ENCODE assay signal across 7 cellular contexts in the genomic region with DNA sequence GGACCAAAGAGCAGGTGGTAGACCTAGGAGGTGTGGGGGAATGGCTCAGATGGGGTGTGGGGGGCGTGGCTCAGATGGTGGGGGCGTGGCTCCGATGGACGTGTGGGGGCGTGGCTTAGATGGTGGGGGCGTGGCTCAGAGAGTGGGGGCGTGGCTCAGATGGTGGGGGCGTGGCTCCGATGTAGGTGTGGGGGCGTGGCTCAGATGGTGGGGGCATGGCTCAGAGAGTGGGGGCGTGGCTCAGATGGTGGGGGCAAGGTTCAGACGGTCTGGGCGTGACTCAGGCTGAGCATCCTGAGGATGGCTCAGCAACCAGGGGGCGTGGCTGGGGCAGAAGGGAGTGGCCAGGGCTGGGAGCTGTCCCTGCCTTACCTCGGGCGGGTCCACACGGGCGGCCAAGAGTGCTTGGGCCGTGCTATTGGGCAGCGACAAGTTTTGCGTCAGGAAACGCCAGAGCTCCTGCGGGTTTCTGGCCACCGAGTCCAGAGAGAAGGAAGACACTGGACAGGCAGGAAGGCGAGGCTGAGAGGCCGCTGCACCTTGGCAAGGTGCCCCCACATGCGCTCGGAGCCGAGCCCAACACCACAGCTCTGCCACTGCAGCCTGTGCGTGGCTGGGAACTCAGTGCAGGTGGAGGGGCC. TPM values are rescaled to one million over a fixed set of nuclear protein-coding genes. Genes with fewer than 3 reads are reported as not detected.
DNase-seq lines count a peak whose midpoint lies in the region; ATAC-seq and TF ChIP-seq lines count a peak whose summit lies in the region.
"Had no signal": no experiment of that assay in that cellular context is flagged by ENCODE, and none has a peak within 500 bp of the region (broad histone marks: within the 10 kb centered on the region; RNA-seq: fewer than 3 reads in every experiment).

No MANE protein-coding gene starts in this region.

- no peaks in the 10 kb centered on the region for H3K9me2 ChIP-seq in GM23338 (ENCODE audit: insufficient read depth)

- no peak overlapping the region for H3K4me3 ChIP-seq in GM23338

- 0 out of 2 replicates have a peak, but pooled peaks cover 3% of the 10 kb centered on the region for H3F3A ChIP-seq in GM23338 (replicated peaks; ENCODE audit: low read depth)

- no peaks in the 10 kb centered on the region for H4K20me1 ChIP-seq in GM23338 (replicated peaks; ENCODE audit: insufficient read depth)

- no peaks in the 10 kb centered on the region for H3K36me3 Mint-ChIP-seq in GM23338 (ENCODE audit: low read depth)

- no peaks in the 10 kb centered on the region for H3K9me3 Mint-ChIP-seq in GM23338

- DNase-seq in GM23338 (ENCODE audit: low spot score) (peak; percentile 98), SKM-1 (lab: John Stamatoyannopoulos, UW; ENCODE audit: unreplicated experiment) (peak; percentile 86), caudate nucleus (lab: John Stamatoyannopoulos, UW) (peak in 58 of 61 donors; percentile 18 to 95 (median 80)), putamen (ENCODE audit: low spot score) (peak; percentile 94)

- peaks cover 4% of the 10 kb centered on the region; the same call in 1 of the 2 replicates for H3K4me1 ChIP-seq in GM23338 (ENCODE audit: insufficient read depth)

- no peak overlapping the region for H3K4me2 ChIP-seq in GM23338

- ATAC-seq in GM23338 (peak; percentile 90), GM21576 (IDR thresholded peaks at IDR 0.05; ENCODE audit: unreplicated experiment) (no peak), GM18870 (IDR thresholded peaks at IDR 0.05; ENCODE audit: unreplicated experiment) (no peak)

- 0 out of 4 replicates have a peak, but pooled peaks of 1 of the 2 experiments have one; percentile 13 for TF ChIP-seq CTCF in GM23338 (conservative IDR thresholded peaks at IDR 0.05; ENCODE audit: low read depth in 2 of 2)

- no peaks in the 10 kb centered on the region for H3K36me3 ChIP-seq in GM23338 (ENCODE audit: insufficient read depth)

- no peaks in the 10 kb centered on the region for H3K79me2 ChIP-seq in GM23338 (replicated peaks; ENCODE audit: insufficient read depth)

- no peak overlapping the region; the same call in 2 of the 3 replicates for H3K4me3 Mint-ChIP-seq in GM23338

- H2AFZ ChIP-seq in GM23338, result no peak overlapping the region

- H3K27ac Mint-ChIP-seq in GM23338, result no peak overlapping the region

- H3K27me3 ChIP-seq in GM23338 (ENCODE audit: insufficient read depth), result peaks cover 6% of the 10 kb centered on the region

- peaks cover 15% of the 10 kb centered on the region for H3K27me3 Mint-ChIP-seq in GM23338 (ENCODE audit: insufficient read depth, low read depth, poor library complexity)

- H3K27ac ChIP-seq in GM23338 (ENCODE audit: low read depth) (no peak overlapping the region), caudate nucleus (ENCODE audit: low read depth, low read length) (peak overlapping the region; percentile 99)
- H3K27ac ChIP-seq: VCaP had no signal

- H3K4me1 Mint-ChIP-seq in GM23338, result no peaks in the 10 kb centered on the region; the same call in 2 of the 3 replicates

TF ChIP-seq in GM23338, 12 proteins besides CTCF, POLR2A, EP300 and RAD21 (continues in another document):
- TF ChIP-seq, protein P1, sequence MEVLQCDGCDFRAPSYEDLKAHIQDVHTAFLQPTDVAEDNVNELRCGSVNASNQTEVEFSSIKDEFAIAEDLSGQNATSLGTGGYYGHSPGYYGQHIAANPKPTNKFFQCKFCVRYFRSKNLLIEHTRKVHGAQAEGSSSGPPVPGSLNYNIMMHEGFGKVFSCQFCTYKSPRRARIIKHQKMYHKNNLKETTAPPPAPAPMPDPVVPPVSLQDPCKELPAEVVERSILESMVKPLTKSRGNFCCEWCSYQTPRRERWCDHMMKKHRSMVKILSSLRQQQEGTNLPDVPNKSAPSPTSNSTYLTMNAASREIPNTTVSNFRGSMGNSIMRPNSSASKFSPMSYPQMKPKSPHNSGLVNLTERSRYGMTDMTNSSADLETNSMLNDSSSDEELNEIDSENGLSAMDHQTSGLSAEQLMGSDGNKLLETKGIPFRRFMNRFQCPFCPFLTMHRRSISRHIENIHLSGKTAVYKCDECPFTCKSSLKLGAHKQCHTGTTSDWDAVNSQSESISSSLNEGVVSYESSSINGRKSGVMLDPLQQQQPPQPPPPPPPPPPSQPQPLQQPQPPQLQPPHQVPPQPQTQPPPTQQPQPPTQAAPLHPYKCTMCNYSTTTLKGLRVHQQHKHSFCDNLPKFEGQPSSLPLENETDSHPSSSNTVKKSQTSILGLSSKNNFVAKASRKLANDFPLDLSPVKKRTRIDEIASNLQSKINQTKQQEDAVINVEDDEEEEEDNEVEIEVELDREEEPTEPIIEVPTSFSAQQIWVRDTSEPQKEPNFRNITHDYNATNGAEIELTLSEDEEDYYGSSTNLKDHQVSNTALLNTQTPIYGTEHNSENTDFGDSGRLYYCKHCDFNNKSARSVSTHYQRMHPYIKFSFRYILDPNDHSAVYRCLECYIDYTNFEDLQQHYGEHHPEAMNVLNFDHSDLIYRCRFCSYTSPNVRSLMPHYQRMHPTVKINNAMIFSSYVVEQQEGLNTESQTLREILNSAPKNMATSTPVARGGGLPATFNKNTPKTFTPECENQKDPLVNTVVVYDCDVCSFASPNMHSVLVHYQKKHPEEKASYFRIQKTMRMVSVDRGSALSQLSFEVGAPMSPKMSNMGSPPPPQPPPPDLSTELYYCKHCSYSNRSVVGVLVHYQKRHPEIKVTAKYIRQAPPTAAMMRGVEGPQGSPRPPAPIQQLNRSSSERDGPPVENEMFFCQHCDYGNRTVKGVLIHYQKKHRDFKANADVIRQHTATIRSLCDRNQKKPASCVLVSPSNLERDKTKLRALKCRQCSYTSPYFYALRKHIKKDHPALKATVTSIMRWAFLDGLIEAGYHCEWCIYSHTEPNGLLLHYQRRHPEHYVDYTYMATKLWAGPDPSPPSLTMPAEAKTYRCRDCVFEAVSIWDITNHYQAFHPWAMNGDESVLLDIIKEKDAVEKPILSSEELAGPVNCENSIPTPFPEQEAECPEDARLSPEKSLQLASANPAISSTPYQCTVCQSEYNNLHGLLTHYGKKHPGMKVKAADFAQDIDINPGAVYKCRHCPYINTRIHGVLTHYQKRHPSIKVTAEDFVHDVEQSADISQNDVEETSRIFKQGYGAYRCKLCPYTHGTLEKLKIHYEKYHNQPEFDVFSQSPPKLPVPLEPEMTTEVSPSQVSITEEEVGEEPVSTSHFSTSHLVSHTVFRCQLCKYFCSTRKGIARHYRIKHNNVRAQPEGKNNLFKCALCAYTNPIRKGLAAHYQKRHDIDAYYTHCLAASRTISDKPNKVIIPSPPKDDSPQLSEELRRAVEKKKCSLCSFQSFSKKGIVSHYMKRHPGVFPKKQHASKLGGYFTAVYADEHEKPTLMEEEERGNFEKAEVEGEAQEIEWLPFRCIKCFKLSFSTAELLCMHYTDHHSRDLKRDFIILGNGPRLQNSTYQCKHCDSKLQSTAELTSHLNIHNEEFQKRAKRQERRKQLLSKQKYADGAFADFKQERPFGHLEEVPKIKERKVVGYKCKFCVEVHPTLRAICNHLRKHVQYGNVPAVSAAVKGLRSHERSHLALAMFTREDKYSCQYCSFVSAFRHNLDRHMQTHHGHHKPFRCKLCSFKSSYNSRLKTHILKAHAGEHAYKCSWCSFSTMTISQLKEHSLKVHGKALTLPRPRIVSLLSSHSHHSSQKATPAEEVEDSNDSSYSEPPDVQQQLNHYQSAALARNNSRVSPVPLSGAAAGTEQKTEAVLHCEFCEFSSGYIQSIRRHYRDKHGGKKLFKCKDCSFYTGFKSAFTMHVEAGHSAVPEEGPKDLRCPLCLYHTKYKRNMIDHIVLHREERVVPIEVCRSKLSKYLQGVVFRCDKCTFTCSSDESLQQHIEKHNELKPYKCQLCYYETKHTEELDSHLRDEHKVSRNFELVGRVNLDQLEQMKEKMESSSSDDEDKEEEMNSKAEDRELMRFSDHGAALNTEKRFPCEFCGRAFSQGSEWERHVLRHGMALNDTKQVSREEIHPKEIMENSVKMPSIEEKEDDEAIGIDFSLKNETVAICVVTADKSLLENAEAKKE (CRISPR knock-in tag; IDR thresholded peaks at IDR 0.05), result no peak
- TF ChIP-seq, protein P2, sequence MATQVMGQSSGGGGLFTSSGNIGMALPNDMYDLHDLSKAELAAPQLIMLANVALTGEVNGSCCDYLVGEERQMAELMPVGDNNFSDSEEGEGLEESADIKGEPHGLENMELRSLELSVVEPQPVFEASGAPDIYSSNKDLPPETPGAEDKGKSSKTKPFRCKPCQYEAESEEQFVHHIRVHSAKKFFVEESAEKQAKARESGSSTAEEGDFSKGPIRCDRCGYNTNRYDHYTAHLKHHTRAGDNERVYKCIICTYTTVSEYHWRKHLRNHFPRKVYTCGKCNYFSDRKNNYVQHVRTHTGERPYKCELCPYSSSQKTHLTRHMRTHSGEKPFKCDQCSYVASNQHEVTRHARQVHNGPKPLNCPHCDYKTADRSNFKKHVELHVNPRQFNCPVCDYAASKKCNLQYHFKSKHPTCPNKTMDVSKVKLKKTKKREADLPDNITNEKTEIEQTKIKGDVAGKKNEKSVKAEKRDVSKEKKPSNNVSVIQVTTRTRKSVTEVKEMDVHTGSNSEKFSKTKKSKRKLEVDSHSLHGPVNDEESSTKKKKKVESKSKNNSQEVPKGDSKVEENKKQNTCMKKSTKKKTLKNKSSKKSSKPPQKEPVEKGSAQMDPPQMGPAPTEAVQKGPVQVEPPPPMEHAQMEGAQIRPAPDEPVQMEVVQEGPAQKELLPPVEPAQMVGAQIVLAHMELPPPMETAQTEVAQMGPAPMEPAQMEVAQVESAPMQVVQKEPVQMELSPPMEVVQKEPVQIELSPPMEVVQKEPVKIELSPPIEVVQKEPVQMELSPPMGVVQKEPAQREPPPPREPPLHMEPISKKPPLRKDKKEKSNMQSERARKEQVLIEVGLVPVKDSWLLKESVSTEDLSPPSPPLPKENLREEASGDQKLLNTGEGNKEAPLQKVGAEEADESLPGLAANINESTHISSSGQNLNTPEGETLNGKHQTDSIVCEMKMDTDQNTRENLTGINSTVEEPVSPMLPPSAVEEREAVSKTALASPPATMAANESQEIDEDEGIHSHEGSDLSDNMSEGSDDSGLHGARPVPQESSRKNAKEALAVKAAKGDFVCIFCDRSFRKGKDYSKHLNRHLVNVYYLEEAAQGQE (IDR thresholded peaks at IDR 0.05; ENCODE audit: unreplicated experiment), result peak; percentile 14
- TF ChIP-seq STAT1 (IDR thresholded peaks at IDR 0.05; ENCODE audit: unreplicated experiment), result peak; percentile 86

RNA-seq across cellular contexts. Expression of a gene that starts 5.9 kb away (rescaled TPM):
- total RNA-seq in GM23338 (2014; rRNA removed; shearing (Covaris generic)), result 14.2 and 16.0 TPM in 2 replicates
- 5.6 and 7.0 TPM in 2 replicates for polyA plus RNA-seq in GM23338 (2016; fragmentation: Nextera tagmentation; extraction: Ambion mirVana)

RNA-seq across cellular contexts. Expression of a gene that starts 9.8 kb away (rescaled TPM):
- not detected in 2 replicates for total RNA-seq in GM23338 (2014; rRNA removed; shearing (Covaris generic))
- not detected in 2 replicates for polyA plus RNA-seq in GM23338 (2016; fragmentation: Nextera tagmentation; extraction: Ambion mirVana)

RNA-seq across cellular contexts. Expression of a gene that starts 23.9 kb away (rescaled TPM):
- total RNA-seq in GM23338 (2014; rRNA removed; shearing (Covaris generic)), result 26.2 and 34.3 TPM in 2 replicates
- polyA plus RNA-seq in GM23338 (2016; fragmentation: Nextera tagmentation; extraction: Ambion mirVana), result 35.5 and 36.7 TPM in 2 replicates

RNA-seq across cellular contexts. Expression of a gene that starts 25.7 kb away (rescaled TPM):
- total RNA-seq in GM23338 (2014; rRNA removed; shearing (Covaris generic)), result 0.56 TPM in 1 of 2 replicates, not detected in the other
- polyA plus RNA-seq in GM23338 (2016; fragmentation: Nextera tagmentation; extraction: Ambion mirVana), result 0.53 and 0.57 TPM in 2 replicates

RNA-seq across cellular contexts. Expression of a gene that starts 29.9 kb away (rescaled TPM):
- total RNA-seq in GM23338 (2014; rRNA removed; shearing (Covaris generic)), result 33.9 and 71.5 TPM in 2 replicates
- 86.0 and 88.3 TPM in 2 replicates for polyA plus RNA-seq in GM23338 (2016; fragmentation: Nextera tagmentation; extraction: Ambion mirVana)
